ENCODE assay signal across 34 cellular contexts in genomic region chr5:108081707-108082106, GRCh38.
"Had no signal": no experiment of that assay in that cellular context is flagged by ENCODE, and none has a peak within 500 bp of the region (broad histone marks: within the 10 kb centered on the region; RNA-seq: fewer than 3 reads in every experiment).

No MANE protein-coding gene starts in this region.

- H3K27ac Mint-ChIP-seq: activated CD4-positive, alpha-beta memory T cell treated with anti-CD3 and anti-CD28 coated beads for 36 hours; activated naive CD4-positive, alpha-beta T cell treated with anti-CD3 and anti-CD28 coated beads for 36 hours; activated naive CD4-positive, alpha-beta T cell treated with anti-CD3 and anti-CD28 coated beads, Interleukin-2, amount 50 U/mL, for 72 hours; activated T-helper 1 cell treated with anti-CD3 and anti-CD28 coated beads, Interleukin-12 subunit alpha, Interleukin-12 subunit beta, Interleukin-2, Interleukin-4 antibody, amounts not matched to agents 30 ng/mL and 10 ng/mL and 1 ng/mL, durations not matched to agents 14 hours and 24 hours and 36 hours; T-helper 1 cell treated with Interleukin-12 subunit alpha and Interleukin-12 subunit beta and Interleukin-4 antibody, amounts not matched to agents 30 μg/mL and 1 μg/mL, for 36 hours; T-helper 2 cell treated with Interferon-gamma antibody and Interleukin-4, amounts not matched to agents 5 μg/mL and 100 μg/mL, for 36 hours had no signal

- DNase-seq: activated CD4-positive, alpha-beta memory T cell treated with anti-CD3 and anti-CD28 coated beads for 36 hours; activated CD4-positive, alpha-beta T cell treated with anti-CD3 and anti-CD28 coated beads for 4 hours; activated CD4-positive, alpha-beta T cell treated with anti-CD3 and anti-CD28 coated beads, Interleukin-2, amount 50 U/mL, for 1 hour; activated CD8-positive, alpha-beta memory T cell treated with anti-CD3 and anti-CD28 coated beads, Interleukin-2, amount 50 U/mL, for 4 hours; activated gamma-delta T cell treated with Interleukin-2 at 50 U/mL for 16 hours; activated naive CD4-positive, alpha-beta T cell treated with anti-CD3 and anti-CD28 coated beads for 36 hours; activated T-cell treated with anti-CD3 and anti-CD28 coated beads for 4 hours; activated T-cell treated with anti-CD3 and anti-CD28 coated beads, Interleukin-2, amount 50 U/mL, for 4 hours; adrenal gland; body of pancreas; MM.1S; NCI-H1092 treated with DMSO at 0.1 percent for 48 hours; NCI-H1417; NCI-H146; NCI-H187; NCI-H2029 treated with DMSO at 0.1 percent for 48 hours; NCI-H2107; NCI-H226; NCI-H446 treated with DMSO at 0.1 percent for 48 hours; NCI-H69; NK-92 treated with Interleukin-12 subunit alpha and Interleukin-12 subunit beta, amount 100 ng/mL, for 24 hours; PC-3; Peyer's patch; RPMI8226; SHP77 treated with DMSO at 0.1 percent for 48 hours; SK-N-SH had no signal

- H3K36me3 Mint-ChIP-seq: activated naive CD4-positive, alpha-beta T cell treated with anti-CD3 and anti-CD28 coated beads, Interleukin-2, amount 50 U/mL, for 72 hours had no signal

- H3K9me2 ChIP-seq: SK-N-SH had no signal

- H3K27me3 ChIP-seq: adrenal gland, body of pancreas, breast epithelium, Peyer's patch, SJSA1 had no signal

- H3K27ac ChIP-seq: adrenal gland, body of pancreas, breast epithelium, KMS-11, Peyer's patch, SJSA1 had no signal

- ATAC-seq: activated CD4-positive, CD25-positive, alpha-beta regulatory T cell treated with anti-CD3 and anti-CD28 coated beads, Interleukin-2, amount 50 U/mL, for 24 hours; activated naive CD4-positive, alpha-beta T cell treated with anti-CD3 and anti-CD28 coated beads, Interleukin-2, amount 50 U/mL, for 72 hours; activated T-cell treated with anti-CD3 and anti-CD28 coated beads, Interleukin-2, amount 50 U/mL, for 4 hours; body of pancreas; PC-3 had no signal

- H3K9me3 ChIP-seq: adrenal gland, body of pancreas, breast epithelium, Peyer's patch, SJSA1, SK-N-SH had no signal

- H3K36me3 ChIP-seq: adrenal gland, breast epithelium, Peyer's patch, SJSA1 had no signal

- H3K4me3 ChIP-seq: adrenal gland, body of pancreas, breast epithelium, Peyer's patch, SJSA1 had no signal

- H3K9me3 Mint-ChIP-seq: activated CD4-positive, alpha-beta memory T cell treated with anti-CD3 and anti-CD28 coated beads for 36 hours; activated naive CD4-positive, alpha-beta T cell treated with anti-CD3 and anti-CD28 coated beads for 36 hours; activated naive CD4-positive, alpha-beta T cell treated with anti-CD3 and anti-CD28 coated beads, Interleukin-2, amount 50 U/mL, for 72 hours; activated T-cell treated with anti-CD3 and anti-CD28 coated beads, Interleukin-2, amount 50 U/mL, for 4 hours; activated T-helper 1 cell treated with anti-CD3 and anti-CD28 coated beads, Interleukin-12 subunit alpha, Interleukin-12 subunit beta, Interleukin-2, Interleukin-4 antibody, amounts not matched to agents 30 ng/mL and 10 ng/mL and 1 ng/mL, durations not matched to agents 14 hours and 24 hours and 36 hours; T-helper 1 cell treated with Interleukin-12 subunit alpha and Interleukin-12 subunit beta and Interleukin-4 antibody, amounts not matched to agents 30 μg/mL and 1 μg/mL, for 36 hours; T-helper 2 cell treated with Interferon-gamma antibody and Interleukin-4, amounts not matched to agents 5 μg/mL and 100 μg/mL, for 36 hours had no signal

- H3K27me3 Mint-ChIP-seq: activated CD4-positive, alpha-beta memory T cell treated with anti-CD3 and anti-CD28 coated beads for 36 hours had no signal

- H3K9ac ChIP-seq: KMS-11, SK-N-SH had no signal

- H3K4me1 ChIP-seq: adrenal gland, breast epithelium, Peyer's patch, SJSA1 had no signal

- H3K4me2 ChIP-seq: KMS-11, SK-N-SH had no signal

- H3K4me3 Mint-ChIP-seq: activated CD4-positive, alpha-beta memory T cell treated with anti-CD3 and anti-CD28 coated beads for 36 hours; activated naive CD4-positive, alpha-beta T cell treated with anti-CD3 and anti-CD28 coated beads for 36 hours; activated T-cell treated with anti-CD3 and anti-CD28 coated beads, Interleukin-2, amount 50 U/mL, for 4 hours; activated T-helper 1 cell treated with anti-CD3 and anti-CD28 coated beads, Interleukin-12 subunit alpha, Interleukin-12 subunit beta, Interleukin-2, Interleukin-4 antibody, amounts not matched to agents 30 ng/mL and 10 ng/mL and 1 ng/mL, durations not matched to agents 14 hours and 24 hours and 36 hours; T-helper 1 cell treated with Interleukin-12 subunit alpha and Interleukin-12 subunit beta and Interleukin-4 antibody, amounts not matched to agents 30 μg/mL and 1 μg/mL, for 36 hours; T-helper 2 cell treated with Interferon-gamma antibody and Interleukin-4, amounts not matched to agents 5 μg/mL and 100 μg/mL, for 36 hours had no signal
